ENCODE assay signal across 8 cellular contexts in genomic region chr2:11829324-11829946, GRCh38.
A peak's percentile ranks its signal among the peaks of the same experiment; 100 is the strongest.
DNase-seq lines count a peak whose midpoint lies in the region; ATAC-seq, FAIRE-seq and TF ChIP-seq lines count a peak whose summit lies in the region.

No MANE protein-coding gene starts in this region.

- peak overlapping the region; percentile 90 for H2AFZ ChIP-seq in neuron (ENCODE audit: low read depth, low read length)

- no peak for FAIRE-seq in D721Med (lab: Jason Lieb, UNC)
- no peak for FAIRE-seq in frontal cortex (lab: Jason Lieb, UNC)

- no peaks in the 10 kb centered on the region for H3K9me3 ChIP-seq in neuron (ENCODE audit: low read length)

- peaks cover 11% of the 10 kb centered on the region for H3K36me3 ChIP-seq in neuron (ENCODE audit: insufficient read depth, low read length)

- H3K4me1 ChIP-seq in neuron (ENCODE audit: insufficient read depth, low read length) = peaks cover 12% of the 10 kb centered on the region

- H3K27me3 ChIP-seq in neuron (ENCODE audit: insufficient read depth, low read length) = no peaks in the 10 kb centered on the region

- peak; percentile 53 for DNase-seq in D721Med (ENCODE audit: insufficient read length, low spot score)
- peak; percentile 31 for DNase-seq in HuH-7.5 (ENCODE audit: low spot score)
- DNase-seq in RKO (ENCODE audit: low spot score) = peak; percentile 77
- peak; percentile 48 for DNase-seq in activated effector memory CD4-positive, alpha-beta T cell treated with Interleukin-2 at 50 U/mL for 16 hours
- peak; percentile 32 to 56 for DNase-seq in frontal cortex (ENCODE audit: low spot score in 2 of 2)
- peak; percentile 22 for DNase-seq in stromal cell of bone marrow (ENCODE audit: low read depth)

- peak; percentile 48 for TF ChIP-seq CTCF in D721Med (IDR thresholded peaks at IDR 0.05; ENCODE audit: insufficient read depth, missing control alignments)

- peak overlapping the region; percentile 54 for H3K4me3 ChIP-seq in neuron (ENCODE audit: low read length)

- ATAC-seq in GM21528 (IDR thresholded peaks at IDR 0.05; ENCODE audit: low FRiP score, unreplicated experiment) = peak; percentile 30

Comparison
In these comparisons a context has a peak if more than half of its experiments do, and no peak if none do; other contexts are left out.
1. Peak in every context shown above with its lines: DNase-seq, ATAC-seq and H3K4me3 ChIP-seq.
2. DNase-seq: peak in every context shown above with its lines; median percentile 77 in RKO; 53 in D721Med; 48 in activated effector memory CD4-positive, alpha-beta T cell treated with Interleukin-2 at 50 U/mL for 16 hours; 44 in frontal cortex; 31 in HuH-7.5; 22 in stromal cell of bone marrow.